19 cellular contexts compared by ENCODE assay signal in genomic region chr17:51820766-51821165, GRCh38.
"Had no signal": no experiment of that assay in that cellular context is flagged by ENCODE, and none has a peak within 500 bp of the region (broad histone marks: within the 10 kb centered on the region; RNA-seq: fewer than 3 reads in every experiment).

No MANE protein-coding gene starts in this region.

- H3K4me3 Mint-ChIP-seq: IgD-negative memory B cell had no signal

- H3K27ac Mint-ChIP-seq: IgD-negative memory B cell had no signal

- H3K36me3 ChIP-seq: Peyer's patch, SJSA1 had no signal

- H3K36me3 Mint-ChIP-seq: IgD-negative memory B cell had no signal

- H3K4me3 ChIP-seq: K562, PC-9, Peyer's patch, SJSA1, SK-N-MC had no signal

- H3K4me2 ChIP-seq: KMS-11, PC-9 had no signal

- ATAC-seq: K562 had no signal

- H3K9ac ChIP-seq: KMS-11 had no signal

- H2AFZ ChIP-seq: PC-9 had no signal

- H3K4me1 ChIP-seq: Peyer's patch, SJSA1 had no signal

- H3K27me3 ChIP-seq: Peyer's patch had no signal

- DNase-seq: Kasumi-1; MM.1S; NCI-H1092 treated with DMSO at 0.1 percent for 48 hours; NCI-H1436; NCI-H187; NCI-H2171 treated with DMSO at 0.1 percent for 48 hours; NCI-H345; NCI-H446 treated with DMSO at 0.1 percent for 48 hours; NCI-H526; NK-92 treated with Interleukin-12 subunit alpha and Interleukin-12 subunit beta, amount 100 ng/mL, for 24 hours; PC-9; Peyer's patch; Right ventricle myocardium superior; SIG-M5 had no signal

- H3K27ac ChIP-seq: KMS-11, PC-9, Peyer's patch, SJSA1, SK-N-MC had no signal

- H3K4me1 Mint-ChIP-seq: IgD-negative memory B cell had no signal

- H3K9me3 ChIP-seq: Peyer's patch, SJSA1 had no signal
